ENCODE assay signal across 8 cellular contexts in genomic region chr1:156212833-156213643, GRCh38. TPM values are rescaled to one million over a fixed set of nuclear protein-coding genes. Genes with fewer than 3 reads are reported as not detected.
DNase-seq lines count a peak whose midpoint lies in the region; ATAC-seq and TF ChIP-seq lines count a peak whose summit lies in the region.

TSS of gene PMF1 (plus strand) at chr1:156213007. CDS start at chr1:156213016, 9 bp downstream.

- H3K27ac Mint-ChIP-seq in activated T-helper 17 cell treated with anti-CD3 and anti-CD28 coated beads, Interleukin-2, amount 50 U/mL, for 72 hours = peak within 1 kb of the TSS; percentile 92
- H3K27ac Mint-ChIP-seq in naive thymus-derived CD4-positive, alpha-beta T cell = peak within 1 kb of the TSS; percentile 98 to 100 (median 99)
- H3K27ac Mint-ChIP-seq in stimulated activated memory B cell treated with anti-CD40 and anti-IgM and Interleukin-4, amounts not matched to agents 10 μg/mL and 1 μg/mL and 100 μg/mL, for 72 hours = peak within 1 kb of the TSS; percentile 99

- H2AFZ ChIP-seq in fibroblast of lung (ENCODE audit: low read length) = peak within 1 kb of the TSS; percentile 99

- DNase-seq in Daoy (ENCODE audit: low read depth) (peak; percentile 98), GOT3 (lab: John Stamatoyannopoulos, UW) (peak; percentile 89), LoVo (ENCODE audit: low spot score) (peak; percentile 95), RWPE1 (ENCODE audit: low spot score) (peak; percentile 99), fibroblast of lung (ENCODE audit: low read depth in 2 of 2) (peak; percentile 95 to 96)
- peak; percentile 83 to 97 (median 95) for DNase-seq in naive thymus-derived CD4-positive, alpha-beta T cell

- H3K27me3 ChIP-seq in fibroblast of lung (ENCODE audit: control insufficient read depth, insufficient read depth, low read length) = no peaks in the 10 kb centered on the region
- H3K27me3 ChIP-seq in naive thymus-derived CD4-positive, alpha-beta T cell (ENCODE audit: control insufficient read depth in 2 of 2, insufficient read depth in 2 of 2, low read length in 2 of 2) = no peaks in the 10 kb centered on the region

- intact Hi-C loops in naive thymus-derived CD4-positive, alpha-beta T cell (cut with micrococcal nuclease) = loop anchor here (1.0 to 10.0 kb wide), 10 partner anchors 12 to 528 kb away; partner anchors contain the start of genes CCT3 (in 2 of the 2), TSACC (in 2 of the 2), GON4L (in 1 of the 2) and LAMTOR2 (in 1 of the 2)

- POLR2A ChIA-PET in RWPE1 (lab: Yijun Ruan, JAX; ENCODE audit: low non-redundant PET) = interaction anchor here (0.6 to 1.0 kb wide), 6 partner anchors 17 to 163 kb away, joined by 3 to 5 read pairs (median 4); no protein-coding TSS in a partner anchor
- POLR2A ChIA-PET in naive thymus-derived CD4-positive, alpha-beta T cell (lab: Charles Lee) = interaction anchor here (0.6 to 3.1 kb wide), 25 partner anchors 9 to 968 kb away, joined by 3 to 30 read pairs (median 3); partner anchors contain the start of genes MEF2D, PRCC, SLC25A44 and SMG5

- CTCF ChIA-PET in RWPE1 (lab: Yijun Ruan, JAX) = interaction anchor here (0.6 to 1.1 kb wide), 4 partner anchors 12 to 336 kb away, joined by 3 to 8 read pairs (median 4); no protein-coding TSS in a partner anchor
- CTCF ChIA-PET in naive thymus-derived CD4-positive, alpha-beta T cell (lab: Charles Lee) = interaction anchor here (0.6 to 1.6 kb wide), 7 partner anchors 11 to 1257 kb away, joined by 3 to 11 read pairs (median 3); partner anchors contain the start of genes PBXIP1 and SLC25A44

- TF ChIP-seq CTCF in RWPE1 (conservative IDR thresholded peaks at IDR 0.05; ENCODE audit: low read depth) = no peak
- TF ChIP-seq CTCF in fibroblast of lung (conservative IDR thresholded peaks at IDR 0.05 in 1 of 2, IDR thresholded peaks at IDR 0.05 in 1 of 2; ENCODE audit: low read depth in 1 of 2, low read length in 2 of 2) = no peak

- ATAC-seq in activated T-helper 17 cell treated with anti-CD3 and anti-CD28 coated beads, Interleukin-2, amount 50 U/mL, for 72 hours (replicated peaks) = peak; percentile 91
- peak; percentile 98 for ATAC-seq in naive thymus-derived CD4-positive, alpha-beta T cell
- ATAC-seq in stimulated activated memory B cell treated with anti-CD40 and anti-IgM and Interleukin-4, amounts not matched to agents 10 μg/mL and 1 μg/mL and 100 μg/mL, for 72 hours = peak; percentile 99

- peaks cover 7% of the 10 kb centered on the region for H3K36me3 ChIP-seq in fibroblast of lung (ENCODE audit: control insufficient read depth, insufficient read depth, low read length)
- H3K36me3 ChIP-seq in naive thymus-derived CD4-positive, alpha-beta T cell (ENCODE audit: control insufficient read depth in 2 of 3, insufficient read depth in 3 of 3, low read length in 3 of 3) = peaks cover 0 to 36% (median 0%) of the 10 kb centered on the region in 3 experiments

- peak within 1 kb of the TSS; percentile 95 for H3K4me2 ChIP-seq in fibroblast of lung (ENCODE audit: extremely low read depth, insufficient read depth, low read length)

- peak within 1 kb of the TSS; percentile 70 to 95 (median 72) for H3K4me3 ChIP-seq in fibroblast of lung (replicated peaks in 1 of 4; ENCODE audit: control extremely low read depth in 1 of 4, insufficient read depth in 1 of 4, low read depth in 3 of 4, low read length in 4 of 4)
- peak within 1 kb of the TSS; percentile 85 for H3K4me3 ChIP-seq in naive thymus-derived CD4-positive, alpha-beta T cell (ENCODE audit: low read length)

- H3K79me2 ChIP-seq in fibroblast of lung (ENCODE audit: control insufficient read depth, insufficient read depth, low read length) = peaks cover 2% of the 10 kb centered on the region

- H3K9ac ChIP-seq in fibroblast of lung (ENCODE audit: insufficient read depth, low read length) = peak within 1 kb of the TSS; percentile 92

- H3K27ac ChIP-seq in RWPE1 (peak within 1 kb of the TSS; percentile 93), fibroblast of lung (ENCODE audit: insufficient read depth, low read length) (peak within 1 kb of the TSS; percentile 97)
- H3K27ac ChIP-seq in naive thymus-derived CD4-positive, alpha-beta T cell (ENCODE audit: low read depth, low read length) = peak within 1 kb of the TSS; percentile 94

- H3K9me3 Mint-ChIP-seq in activated T-helper 17 cell treated with anti-CD3 and anti-CD28 coated beads, Interleukin-2, amount 50 U/mL, for 72 hours = no peaks in the 10 kb centered on the region
- no peaks in the 10 kb centered on the region for H3K9me3 Mint-ChIP-seq in naive thymus-derived CD4-positive, alpha-beta T cell
- no peaks in the 10 kb centered on the region for H3K9me3 Mint-ChIP-seq in stimulated activated memory B cell treated with anti-CD40 and anti-IgM and Interleukin-4, amounts not matched to agents 10 μg/mL and 1 μg/mL and 100 μg/mL, for 72 hours

- H3K9me3 ChIP-seq in fibroblast of lung (ENCODE audit: control insufficient read depth, insufficient read depth, low read depth, low read length) = no peaks in the 10 kb centered on the region
- H3K9me3 ChIP-seq in naive thymus-derived CD4-positive, alpha-beta T cell (ENCODE audit: control insufficient read depth in 2 of 3, low read length in 3 of 3) = no peaks in the 10 kb centered on the region

- H3K36me3 Mint-ChIP-seq in activated T-helper 17 cell treated with anti-CD3 and anti-CD28 coated beads, Interleukin-2, amount 50 U/mL, for 72 hours (ENCODE audit: low read depth) = peaks cover 91% of the 10 kb centered on the region
- H3K36me3 Mint-ChIP-seq in naive thymus-derived CD4-positive, alpha-beta T cell = peaks cover 3 to 30% (median 21%) of the 10 kb centered on the region in 5 donors
- peaks cover 34% of the 10 kb centered on the region for H3K36me3 Mint-ChIP-seq in stimulated activated memory B cell treated with anti-CD40 and anti-IgM and Interleukin-4, amounts not matched to agents 10 μg/mL and 1 μg/mL and 100 μg/mL, for 72 hours

- peak within 1 kb of the TSS; percentile 84 for H3K4me3 Mint-ChIP-seq in activated T-helper 17 cell treated with anti-CD3 and anti-CD28 coated beads, Interleukin-2, amount 50 U/mL, for 72 hours
- H3K4me3 Mint-ChIP-seq in naive thymus-derived CD4-positive, alpha-beta T cell = peak within 1 kb of the TSS; percentile 90 to 99 (median 96)
- H3K4me3 Mint-ChIP-seq in stimulated activated memory B cell treated with anti-CD40 and anti-IgM and Interleukin-4, amounts not matched to agents 10 μg/mL and 1 μg/mL and 100 μg/mL, for 72 hours = peak within 1 kb of the TSS; percentile 97

- peaks cover 2% of the 10 kb centered on the region for H3K4me1 ChIP-seq in fibroblast of lung (ENCODE audit: control insufficient read depth, extremely low read depth, insufficient read depth, low read length)
- peaks cover 8 to 17% of the 10 kb centered on the region in 2 donors for H3K4me1 ChIP-seq in naive thymus-derived CD4-positive, alpha-beta T cell (ENCODE audit: control insufficient read depth in 2 of 2, insufficient read depth in 2 of 2, low read length in 2 of 2)

- peaks cover 11% of the 10 kb centered on the region for H3K4me1 Mint-ChIP-seq in activated T-helper 17 cell treated with anti-CD3 and anti-CD28 coated beads, Interleukin-2, amount 50 U/mL, for 72 hours
- peaks cover 20 to 58% (median 41%) of the 10 kb centered on the region in 7 donors for H3K4me1 Mint-ChIP-seq in naive thymus-derived CD4-positive, alpha-beta T cell
- peaks cover 30% of the 10 kb centered on the region for H3K4me1 Mint-ChIP-seq in stimulated activated memory B cell treated with anti-CD40 and anti-IgM and Interleukin-4, amounts not matched to agents 10 μg/mL and 1 μg/mL and 100 μg/mL, for 72 hours

- H4K20me1 ChIP-seq in fibroblast of lung (ENCODE audit: control insufficient read depth, extremely low read depth, insufficient read depth, low read length) = no peaks in the 10 kb centered on the region

- no peaks in the 10 kb centered on the region for H3K27me3 Mint-ChIP-seq in activated T-helper 17 cell treated with anti-CD3 and anti-CD28 coated beads, Interleukin-2, amount 50 U/mL, for 72 hours
- H3K27me3 Mint-ChIP-seq in naive thymus-derived CD4-positive, alpha-beta T cell = no peaks in the 10 kb centered on the region
- no peaks in the 10 kb centered on the region for H3K27me3 Mint-ChIP-seq in stimulated activated memory B cell treated with anti-CD40 and anti-IgM and Interleukin-4, amounts not matched to agents 10 μg/mL and 1 μg/mL and 100 μg/mL, for 72 hours

RNA-seq across cellular contexts. Expression of gene PMF1, which starts in this region (rescaled TPM):
- 84.6 and 91.3 TPM in 2 replicates for total RNA-seq in Daoy (2014; rRNA removed; shearing (Covaris generic))
- 10 to 100 TPM; 85.6 to 87.3 TPM for total RNA-seq in activated T-helper 17 cell treated with anti-CD3 and anti-CD28 coated beads, Interleukin-2, amount 50 U/mL, for 72 hours
- 21.6 and 24.1 TPM in 2 replicates for total RNA-seq in fibroblast of lung
- 46.8 and 57.6 TPM in 2 replicates for polyA plus RNA-seq in fibroblast of lung
- 34.4 and 47.5 TPM in 2 replicates for polyA plus RNA-seq in fibroblast of lung (2012)
- polyA minus RNA-seq in fibroblast of lung (ENCODE audit: low replicate concordance) = 18.6 and 20.0 TPM in 2 replicates
- total RNA-seq in naive thymus-derived CD4-positive, alpha-beta T cell = 10 to 100 TPM; 42.2 to 76.1 (median 58.2) TPM
- polyA plus RNA-seq in naive thymus-derived CD4-positive, alpha-beta T cell = 10 to 100 TPM; 72.4 to 81.2 TPM

Comparison
In these comparisons a context has a peak if more than half of its experiments do, and no peak if none do; other contexts are left out.
1. Peak in every context shown above with its lines: DNase-seq, ATAC-seq, H3K4me3 ChIP-seq and H3K27ac ChIP-seq.